In genomic region chr14:100417466-100417865, GRCh38 we compare ENCODE assay signal across 8 cellular contexts. TPM values are rescaled to one million over a fixed set of nuclear protein-coding genes. Genes with fewer than 3 reads are reported as not detected.
DNase-seq lines count a peak whose midpoint lies in the region; ATAC-seq and TF ChIP-seq lines count a peak whose summit lies in the region.

No MANE protein-coding gene starts in this region.

- H3K4me3 Mint-ChIP-seq in activated CD4-positive, alpha-beta memory T cell treated with anti-CD3 and anti-CD28 coated beads for 36 hours = no peak overlapping the region

- in situ Hi-C loops in gastrocnemius medialis (cut with MboI; ENCODE audit: low sequenced_read_pairs in 4 of 4) = loop anchor here in 1 of 4 donors (25.0 kb wide), 1 partner anchor 1245 kb away; no protein-coding TSS in a partner anchor

- H3K36me3 Mint-ChIP-seq in activated CD4-positive, alpha-beta memory T cell treated with anti-CD3 and anti-CD28 coated beads for 36 hours = no peaks in the 10 kb centered on the region

- H3K27ac Mint-ChIP-seq in activated CD4-positive, alpha-beta memory T cell treated with anti-CD3 and anti-CD28 coated beads for 36 hours = no peak overlapping the region

- DNase-seq in AG08395 (ENCODE audit: low spot score) (peak; percentile 95), MG63 (peak; percentile 84), astrocyte of the hippocampus (ENCODE audit: low read depth, low spot score) (peak; percentile 94), hypothalamus (lab: John Stamatoyannopoulos, UW) (peak in 34 of 51 donors; percentile 7 to 80 (median 46)), gastrocnemius medialis (peak; percentile 14 to 43)
- DNase-seq in activated CD4-positive, alpha-beta memory T cell treated with anti-CD3 and anti-CD28 coated beads for 36 hours = no peak

- no peaks in the 10 kb centered on the region for H3K27me3 Mint-ChIP-seq in activated CD4-positive, alpha-beta memory T cell treated with anti-CD3 and anti-CD28 coated beads for 36 hours

- TF ChIP-seq POLR2A in gastrocnemius medialis (IDR thresholded peaks at IDR 0.05) = no peak

- no peaks in the 10 kb centered on the region for H3K36me3 ChIP-seq in MG63
- no peaks in the 10 kb centered on the region for H3K36me3 ChIP-seq in gastrocnemius medialis

- H3K27me3 ChIP-seq in MG63 (no peaks in the 10 kb centered on the region), gastrocnemius medialis (no peaks in the 10 kb centered on the region)

- TF ChIP-seq CTCF in gastrocnemius medialis (IDR thresholded peaks at IDR 0.05 in 4 of 5, conservative IDR thresholded peaks at IDR 0.05 in 1 of 5) = peak in 1 of 5 experiments; percentile 28

- H3K27ac ChIP-seq in gastrocnemius medialis = no peak overlapping the region

- H3K4me3 ChIP-seq in MG63 (no peak overlapping the region), gastrocnemius medialis (no peak overlapping the region)

- CTCF ChIA-PET in activated CD4-positive, alpha-beta memory T cell treated with anti-CD3 and anti-CD28 coated beads for 36 hours (lab: Charles Lee) = interaction anchor here (0.6 to 1.0 kb wide), 2 partner anchors 93 to 228 kb away, joined by 3 read pairs; no protein-coding TSS in a partner anchor

- H3K9me3 Mint-ChIP-seq in activated CD4-positive, alpha-beta memory T cell treated with anti-CD3 and anti-CD28 coated beads for 36 hours = no peaks in the 10 kb centered on the region

- H3K4me1 ChIP-seq in gastrocnemius medialis = no peaks in the 10 kb centered on the region

- ATAC-seq in gastrocnemius medialis (peak; percentile 69 to 75), HG02852 (IDR thresholded peaks at IDR 0.05; ENCODE audit: unreplicated experiment) (no peak), HG03469 (IDR thresholded peaks at IDR 0.05; ENCODE audit: unreplicated experiment) (no peak)

- POLR2A ChIA-PET in activated CD4-positive, alpha-beta memory T cell treated with anti-CD3 and anti-CD28 coated beads for 36 hours (lab: Charles Lee) = no interaction called here

- no peaks in the 10 kb centered on the region for H3K4me1 Mint-ChIP-seq in activated CD4-positive, alpha-beta memory T cell treated with anti-CD3 and anti-CD28 coated beads for 36 hours (ENCODE audit: low read depth)

- no peaks in the 10 kb centered on the region for H3K9me3 ChIP-seq in MG63
- H3K9me3 ChIP-seq in gastrocnemius medialis = no peaks in the 10 kb centered on the region

- intact Hi-C loops in gastrocnemius medialis (cut with DNase I; ENCODE audit: low total_unique reads) = no loop called here
- intact Hi-C loops in activated CD4-positive, alpha-beta memory T cell treated with anti-CD3 and anti-CD28 coated beads for 36 hours (cut with micrococcal nuclease) = no loop called here

RNA-seq across cellular contexts. Expression of gene WDR25, which starts 41.2 kb away (rescaled TPM):
- total RNA-seq in MG63 (2014; rRNA removed; shearing (Covaris generic); ENCODE audit: low replicate concordance) = 20.7 and 40.0 TPM in 2 replicates
- total RNA-seq in gastrocnemius medialis = 10 to 100 TPM in 2 of 4 donors, 1 to 10 TPM in 2; 5.9 to 12.2 (median 10.4) TPM
- total RNA-seq in activated CD4-positive, alpha-beta memory T cell treated with anti-CD3 and anti-CD28 coated beads for 36 hours = 1 to 10 TPM; 6.6 to 7.5 TPM

Comparison
In these comparisons a context has a peak if more than half of its experiments do, and no peak if none do; other contexts are left out.
1. ATAC-seq: peak in gastrocnemius medialis (2 of 2); none in HG02852 (single experiment) and HG03469 (single experiment).